ENCODE assay signal across 1 cellular context in genomic region chr20:21017381-21018085, GRCh38.
TF ChIP-seq lines count a peak whose summit lies in the region.

No MANE protein-coding gene starts in this region.

TF ChIP-seq in HepG2, 621 proteins besides CTCF, POLR2A, EP300 and RAD21 (continued from another document and continues in another):
- no peak for TF ChIP-seq ZNF598 (CRISPR knock-in tag; IDR thresholded peaks at IDR 0.05; ENCODE audit: borderline replicate concordance)
- no peak for TF ChIP-seq ZNF746 (CRISPR knock-in tag; IDR thresholded peaks at IDR 0.05)
- TF ChIP-seq ZNF382 (CRISPR knock-in tag; IDR thresholded peaks at IDR 0.05; ENCODE audit: borderline replicate concordance), result no peak
- TF ChIP-seq ETV6 (CRISPR knock-in tag; conservative IDR thresholded peaks at IDR 0.05), result no peak; the same call in 1 of the 2 replicates
- TF ChIP-seq AGO2 (optimal IDR thresholded peaks at IDR 0.05; ENCODE audit: low read depth, low read length), result no peak
- 0 out of 2 replicates have a peak, but pooled peaks have one; percentile 28 for TF ChIP-seq ERF (CRISPR knock-in tag; IDR thresholded peaks at IDR 0.05)
- no peak for TF ChIP-seq HMGXB3 (CRISPR knock-in tag; IDR thresholded peaks at IDR 0.05; ENCODE audit: borderline replicate concordance)
- TF ChIP-seq EED (CRISPR knock-in tag; IDR thresholded peaks at IDR 0.05), result no peak
- TF ChIP-seq SOX13 (IDR thresholded peaks at IDR 0.05), result no peak; the same call in 1 of the 2 replicates
- TF ChIP-seq SOX13 (CRISPR knock-in tag; conservative IDR thresholded peaks at IDR 0.05 in 1 of 2, IDR thresholded peaks at IDR 0.05 in 1 of 2), result peak in 1 of 2 experiments; percentile 81; a peak in 2 of 4 replicates
- TF ChIP-seq, protein P1, sequence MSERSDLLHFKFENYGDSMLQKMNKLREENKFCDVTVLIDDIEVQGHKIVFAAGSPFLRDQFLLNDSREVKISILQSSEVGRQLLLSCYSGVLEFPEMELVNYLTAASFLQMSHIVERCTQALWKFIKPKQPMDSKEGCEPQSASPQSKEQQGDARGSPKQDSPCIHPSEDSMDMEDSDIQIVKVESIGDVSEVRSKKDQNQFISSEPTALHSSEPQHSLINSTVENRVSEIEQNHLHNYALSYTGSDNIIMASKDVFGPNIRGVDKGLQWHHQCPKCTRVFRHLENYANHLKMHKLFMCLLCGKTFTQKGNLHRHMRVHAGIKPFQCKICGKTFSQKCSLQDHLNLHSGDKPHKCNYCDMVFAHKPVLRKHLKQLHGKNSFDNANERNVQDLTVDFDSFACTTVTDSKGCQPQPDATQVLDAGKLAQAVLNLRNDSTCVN (CRISPR knock-in tag; IDR thresholded peaks at IDR 0.05; ENCODE audit: borderline replicate concordance), result no peak
- TF ChIP-seq, protein P2, sequence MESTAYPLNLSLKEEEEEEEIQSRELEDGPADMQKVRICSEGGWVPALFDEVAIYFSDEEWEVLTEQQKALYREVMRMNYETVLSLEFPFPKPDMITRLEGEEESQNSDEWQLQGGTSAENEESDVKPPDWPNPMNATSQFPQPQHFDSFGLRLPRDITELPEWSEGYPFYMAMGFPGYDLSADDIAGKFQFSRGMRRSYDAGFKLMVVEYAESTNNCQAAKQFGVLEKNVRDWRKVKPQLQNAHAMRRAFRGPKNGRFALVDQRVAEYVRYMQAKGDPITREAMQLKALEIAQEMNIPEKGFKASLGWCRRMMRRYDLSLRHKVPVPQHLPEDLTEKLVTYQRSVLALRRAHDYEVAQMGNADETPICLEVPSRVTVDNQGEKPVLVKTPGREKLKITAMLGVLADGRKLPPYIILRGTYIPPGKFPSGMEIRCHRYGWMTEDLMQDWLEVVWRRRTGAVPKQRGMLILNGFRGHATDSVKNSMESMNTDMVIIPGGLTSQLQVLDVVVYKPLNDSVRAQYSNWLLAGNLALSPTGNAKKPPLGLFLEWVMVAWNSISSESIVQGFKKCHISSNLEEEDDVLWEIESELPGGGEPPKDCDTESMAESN (CRISPR knock-in tag; conservative IDR thresholded peaks at IDR 0.05), result no peak
- no peak for TF ChIP-seq ZNF225 (CRISPR knock-in tag; IDR thresholded peaks at IDR 0.05)
- TF ChIP-seq TFAP4 (IDR thresholded peaks at IDR 0.05; ENCODE audit: borderline replicate concordance, low read depth), result no peak
- TF ChIP-seq CHD4 (IDR thresholded peaks at IDR 0.05; ENCODE audit: borderline replicate concordance, low read length), result no peak
- TF ChIP-seq ZNF83 (CRISPR knock-in tag; IDR thresholded peaks at IDR 0.05; ENCODE audit: borderline replicate concordance), result no peak
- 0 out of 2 replicates have a peak, but pooled peaks have one; percentile 12 for TF ChIP-seq ZBTB33 (CRISPR knock-in tag; IDR thresholded peaks at IDR 0.05)
- TF ChIP-seq HDAC2 (CRISPR knock-in tag; IDR thresholded peaks at IDR 0.05), result peak; percentile 86
- no peak for TF ChIP-seq ADNP (CRISPR knock-in tag; IDR thresholded peaks at IDR 0.05)
- TF ChIP-seq NFE2L2 (IDR thresholded peaks at IDR 0.05; ENCODE audit: low read length), result no peak
- peak; percentile 19; the same call in 1 of the 2 replicates for TF ChIP-seq NFYB (CRISPR knock-in tag; IDR thresholded peaks at IDR 0.05)
- TF ChIP-seq SAFB2 (CRISPR knock-in tag; IDR thresholded peaks at IDR 0.05; ENCODE audit: borderline replicate concordance, low read depth), result no peak
- no peak for TF ChIP-seq ZSCAN9 (CRISPR knock-in tag; IDR thresholded peaks at IDR 0.05; ENCODE audit: borderline replicate concordance)
- no peak for TF ChIP-seq ZNF335 (CRISPR knock-in tag; IDR thresholded peaks at IDR 0.05)
- TF ChIP-seq BHLHE40 (IDR thresholded peaks at IDR 0.05; ENCODE audit: low read length), result no peak
- TF ChIP-seq CHD2 (IDR thresholded peaks at IDR 0.05; ENCODE audit: low read depth, low read length), result no peak
- TF ChIP-seq ZNF503 (CRISPR knock-in tag; IDR thresholded peaks at IDR 0.05), result peak; percentile 86; the same call in 1 of the 2 replicates
- no peak for TF ChIP-seq FOXK1 (CRISPR knock-in tag; IDR thresholded peaks at IDR 0.05; ENCODE audit: borderline replicate concordance, low read depth)
- TF ChIP-seq ZSCAN22 (CRISPR knock-in tag; IDR thresholded peaks at IDR 0.05), result no peak
- no peak for TF ChIP-seq NRL (CRISPR knock-in tag; IDR thresholded peaks at IDR 0.05; ENCODE audit: borderline replicate concordance)
- TF ChIP-seq, protein P3, sequence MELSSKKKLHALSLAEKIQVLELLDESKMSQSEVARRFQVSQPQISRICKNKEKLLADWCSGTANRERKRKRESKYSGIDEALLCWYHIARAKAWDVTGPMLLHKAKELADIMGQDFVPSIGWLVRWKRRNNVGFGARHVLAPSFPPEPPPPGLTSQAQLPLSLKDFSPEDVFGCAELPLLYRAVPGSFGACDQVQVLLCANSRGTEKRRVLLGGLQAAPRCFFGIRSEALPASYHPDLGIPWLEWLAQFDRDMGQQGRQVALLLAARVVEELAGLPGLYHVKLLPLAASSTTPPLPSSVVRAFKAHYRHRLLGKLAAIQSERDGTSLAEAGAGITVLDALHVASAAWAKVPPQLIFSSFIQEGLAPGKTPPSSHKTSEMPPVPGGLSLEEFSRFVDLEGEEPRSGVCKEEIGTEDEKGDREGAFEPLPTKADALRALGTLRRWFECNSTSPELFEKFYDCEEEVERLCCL (CRISPR knock-in tag; IDR thresholded peaks at IDR 0.05; ENCODE audit: borderline replicate concordance), result no peak
- no peak for TF ChIP-seq BRCA1 (CRISPR knock-in tag; IDR thresholded peaks at IDR 0.05)
- TF ChIP-seq HMGXB4 (CRISPR knock-in tag; IDR thresholded peaks at IDR 0.05; ENCODE audit: borderline replicate concordance in 1 of 2, low read depth in 1 of 2), result peak in 1 of 2 experiments; percentile 43; a peak in 1 of 4 replicates
- TF ChIP-seq MED8 (CRISPR knock-in tag; IDR thresholded peaks at IDR 0.05; ENCODE audit: insufficient replicate concordance), result peak; percentile 93
- TF ChIP-seq ZNF333 (CRISPR knock-in tag; IDR thresholded peaks at IDR 0.05; ENCODE audit: borderline replicate concordance), result no peak
- no peak for TF ChIP-seq ZNF143 (CRISPR knock-in tag; IDR thresholded peaks at IDR 0.05)
- no peak for TF ChIP-seq MTA3 (CRISPR knock-in tag; IDR thresholded peaks at IDR 0.05)
- TF ChIP-seq TBP (CRISPR knock-in tag; IDR thresholded peaks at IDR 0.05), result no peak
- TF ChIP-seq THAP11 (CRISPR knock-in tag; IDR thresholded peaks at IDR 0.05), result 0 out of 2 replicates have a peak, but pooled peaks have one; percentile 22
- TF ChIP-seq, protein P4, sequence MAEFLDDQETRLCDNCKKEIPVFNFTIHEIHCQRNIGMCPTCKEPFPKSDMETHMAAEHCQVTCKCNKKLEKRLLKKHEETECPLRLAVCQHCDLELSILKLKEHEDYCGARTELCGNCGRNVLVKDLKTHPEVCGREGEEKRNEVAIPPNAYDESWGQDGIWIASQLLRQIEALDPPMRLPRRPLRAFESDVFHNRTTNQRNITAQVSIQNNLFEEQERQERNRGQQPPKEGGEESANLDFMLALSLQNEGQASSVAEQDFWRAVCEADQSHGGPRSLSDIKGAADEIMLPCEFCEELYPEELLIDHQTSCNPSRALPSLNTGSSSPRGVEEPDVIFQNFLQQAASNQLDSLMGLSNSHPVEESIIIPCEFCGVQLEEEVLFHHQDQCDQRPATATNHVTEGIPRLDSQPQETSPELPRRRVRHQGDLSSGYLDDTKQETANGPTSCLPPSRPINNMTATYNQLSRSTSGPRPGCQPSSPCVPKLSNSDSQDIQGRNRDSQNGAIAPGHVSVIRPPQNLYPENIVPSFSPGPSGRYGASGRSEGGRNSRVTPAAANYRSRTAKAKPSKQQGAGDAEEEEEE (CRISPR knock-in tag; IDR thresholded peaks at IDR 0.05; ENCODE audit: borderline replicate concordance), result no peak
- TF ChIP-seq SYNCRIP (IDR thresholded peaks at IDR 0.05; ENCODE audit: insufficient read depth, low read depth, low read length), result no peak
- TF ChIP-seq, protein P5, sequence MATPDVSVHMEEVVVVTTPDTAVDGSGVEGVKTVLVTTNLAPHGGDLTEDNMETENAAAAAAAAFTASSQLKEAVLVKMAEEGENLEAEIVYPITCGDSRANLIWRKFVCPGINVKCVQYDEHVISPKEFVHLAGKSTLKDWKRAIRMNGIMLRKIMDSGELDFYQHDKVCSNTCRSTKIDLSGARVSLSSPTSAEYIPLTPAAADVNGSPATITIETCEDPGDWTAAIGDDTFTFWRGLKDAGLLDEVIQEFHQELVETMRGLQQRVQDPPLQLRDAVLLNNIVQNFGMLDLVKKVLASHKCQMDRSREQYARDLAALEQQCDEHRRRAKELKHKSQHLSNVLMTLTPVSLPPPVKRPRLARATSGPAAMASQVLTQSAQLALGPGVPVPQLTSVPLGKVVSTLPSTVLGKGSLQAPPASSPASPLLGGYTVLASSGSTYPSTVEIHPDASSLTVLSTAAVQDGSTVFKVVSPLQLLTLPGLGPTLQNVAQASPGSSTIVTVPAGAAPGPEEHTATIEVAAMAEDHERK (CRISPR knock-in tag; IDR thresholded peaks at IDR 0.05; ENCODE audit: low read depth), result no peak
